Comparison of ENCODE assay signal across 19 cellular contexts in the genomic region with DNA sequence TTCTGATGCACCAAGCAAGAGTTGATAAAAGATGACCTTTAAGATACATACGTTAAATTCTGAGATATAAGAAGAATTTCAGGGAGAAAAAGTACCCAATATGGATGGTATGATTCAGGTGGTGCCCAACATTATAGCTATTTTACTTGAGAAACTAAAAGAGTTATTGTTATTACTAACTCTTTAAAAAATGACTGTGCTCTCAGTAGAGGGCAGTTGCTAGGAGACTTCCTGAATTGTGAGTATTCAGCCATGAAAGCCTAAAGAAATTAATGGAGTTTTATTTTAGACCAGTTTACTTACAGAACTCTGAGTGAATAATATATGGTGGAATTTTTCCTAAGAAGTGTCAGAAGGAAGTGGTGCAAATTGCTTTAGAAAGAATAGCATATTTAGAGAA.
"Had no signal": no experiment of that assay in that cellular context is flagged by ENCODE, and none has a peak within 500 bp of the region (broad histone marks: within the 10 kb centered on the region; RNA-seq: fewer than 3 reads in every experiment).

No MANE protein-coding gene starts in this region.

- H3K27me3 Mint-ChIP-seq: activated naive CD8-positive, alpha-beta T cell; activated T-cell treated with anti-CD3 and anti-CD28 coated beads, Interleukin-2, amount 50 U/mL, for 24 hours; memory B cell; natural killer cell treated with Interleukin-12 subunit alpha and Interleukin-12 subunit beta and Interleukin-15 and Interleukin-18, amount 100 ng/mL, for 72 hours had no signal

- H3K4me3 Mint-ChIP-seq: activated naive CD8-positive, alpha-beta T cell; activated T-cell treated with anti-CD3 and anti-CD28 coated beads, Interleukin-2, amount 50 U/mL, for 24 hours; memory B cell; natural killer cell treated with Interleukin-12 subunit alpha and Interleukin-12 subunit beta and Interleukin-15 and Interleukin-18, amount 100 ng/mL, for 72 hours; T-helper 2 cell treated with Interferon-gamma antibody and Interleukin-4, amounts not matched to agents 5 μg/mL and 100 μg/mL, for 36 hours had no signal

- H3K27ac Mint-ChIP-seq: activated naive CD8-positive, alpha-beta T cell; activated T-cell treated with anti-CD3 and anti-CD28 coated beads, Interleukin-2, amount 50 U/mL, for 24 hours; memory B cell; natural killer cell treated with Interleukin-12 subunit alpha and Interleukin-12 subunit beta and Interleukin-15 and Interleukin-18, amount 100 ng/mL, for 72 hours; T-helper 2 cell treated with Interferon-gamma antibody and Interleukin-4, amounts not matched to agents 5 μg/mL and 100 μg/mL, for 36 hours had no signal

- H3K36me3 Mint-ChIP-seq: activated naive CD8-positive, alpha-beta T cell; memory B cell; natural killer cell treated with Interleukin-12 subunit alpha and Interleukin-12 subunit beta and Interleukin-15 and Interleukin-18, amount 100 ng/mL, for 72 hours had no signal

- DNase-seq: activated CD4-positive, alpha-beta T cell treated with anti-CD3 and anti-CD28 coated beads, Interleukin-2, amount 50 U/mL, for 4 hours; activated effector memory CD4-positive, alpha-beta T cell treated with anti-CD3 and anti-CD28 coated beads, Interleukin-2, amount 50 U/mL, for 16 hours; activated T-cell treated with anti-CD3 and anti-CD28 coated beads, Interleukin-2, amount 50 U/mL, for 24 hours; aorta; foreskin keratinocyte; head of caudate nucleus; left ventricle myocardium inferior; ovary; sigmoid colon; stimulated activated CD4-positive, alpha-beta T cell treated with anti-CD3 and anti-CD28 coated beads, Interleukin-12 subunit alpha, Interleukin-12 subunit beta, amount 100 ng/mL, for 4 hours; stimulated activated naive CD4-positive, alpha-beta T cell; upper lobe of left lung had no signal

- H3K4me1 Mint-ChIP-seq: memory B cell had no signal

- H3K4me1 ChIP-seq: foreskin keratinocyte, sigmoid colon, suprapubic skin, upper lobe of left lung had no signal

- H3K36me3 ChIP-seq: left ventricle myocardium inferior, ovary, sigmoid colon, suprapubic skin, upper lobe of left lung had no signal

- H3K4me3 ChIP-seq: left ventricle myocardium inferior, ovary, sigmoid colon, suprapubic skin, upper lobe of left lung had no signal

- H3K9me3 ChIP-seq: left ventricle myocardium inferior, ovary, sigmoid colon, suprapubic skin, upper lobe of left lung had no signal

- H3K9me3 Mint-ChIP-seq: memory B cell; T-helper 2 cell treated with Interferon-gamma antibody and Interleukin-4, amounts not matched to agents 5 μg/mL and 100 μg/mL, for 36 hours had no signal

- H3K27me3 ChIP-seq: foreskin keratinocyte, ovary, sigmoid colon, suprapubic skin, upper lobe of left lung had no signal

- FAIRE-seq: endothelial cell of umbilical vein had no signal

- H3K27ac ChIP-seq: foreskin keratinocyte, left ventricle myocardium inferior, ovary, sigmoid colon, suprapubic skin, upper lobe of left lung had no signal

- ATAC-seq: activated CD4-positive, CD25-positive, alpha-beta regulatory T cell treated with anti-CD3 and anti-CD28 coated beads, Interleukin-2, amount 50 U/mL, for 24 hours; foreskin keratinocyte; natural killer cell treated with Interleukin-12 subunit alpha and Interleukin-12 subunit beta and Interleukin-15 and Interleukin-18, amount 100 ng/mL, for 72 hours had no signal
